In the genomic region with DNA sequence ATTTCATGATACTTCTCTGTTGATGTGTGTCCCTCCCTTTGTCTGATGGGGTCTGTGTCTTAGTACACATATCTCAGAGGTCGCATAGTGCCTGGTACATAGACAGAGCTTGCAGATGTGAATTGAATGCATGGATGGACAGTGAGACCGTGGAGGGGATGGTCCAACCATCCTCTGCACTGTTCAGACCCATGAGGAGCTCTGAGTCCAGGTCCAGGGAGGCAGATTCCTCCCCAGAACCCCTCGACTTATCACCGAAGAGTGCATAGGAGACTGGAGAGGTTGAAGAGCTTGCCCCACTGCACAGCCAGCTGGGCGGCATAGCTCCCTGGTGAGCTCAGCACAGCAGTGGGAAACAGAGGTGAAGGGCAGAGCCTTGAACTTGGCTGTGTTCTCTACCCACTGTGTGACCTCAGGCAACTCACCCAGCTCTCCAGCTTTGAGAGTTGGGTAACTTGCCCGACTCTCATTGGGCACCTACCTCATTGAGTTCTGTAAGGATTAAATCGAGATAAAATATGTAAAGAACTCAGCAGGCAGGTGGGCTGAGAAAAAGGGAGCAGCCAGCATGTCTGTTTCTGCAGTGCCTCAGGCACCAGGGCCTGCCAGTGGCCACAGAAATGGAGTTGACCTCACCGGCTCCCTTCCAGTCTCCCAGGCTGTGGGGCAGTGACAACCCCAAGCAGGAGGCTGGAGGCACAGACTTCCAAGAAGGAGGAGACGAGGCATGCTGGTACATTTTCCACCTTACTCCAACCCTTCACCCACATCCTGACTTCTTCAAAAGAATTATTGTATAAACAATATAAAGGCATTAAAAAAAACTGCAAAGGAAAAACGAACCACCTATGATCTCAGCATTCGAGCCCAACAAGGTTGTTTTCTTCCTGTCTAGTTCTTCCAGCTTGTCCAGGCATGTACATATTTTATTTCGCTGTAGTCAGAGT, we compare ENCODE assay signal across 14 cellular contexts. TPM values are rescaled to one million over a fixed set of nuclear protein-coding genes. Genes with fewer than 3 reads are reported as not detected.
A peak's percentile ranks its signal among the peaks of the same experiment; 100 is the strongest.
DNase-seq lines count a peak whose midpoint lies in the region; ATAC-seq and TF ChIP-seq lines count a peak whose summit lies in the region.
"Had no signal": no experiment of that assay in that cellular context is flagged by ENCODE, and none has a peak within 500 bp of the region (broad histone marks: within the 10 kb centered on the region; RNA-seq: fewer than 3 reads in every experiment).

No MANE protein-coding gene starts in this region.

- H3K9me3 Mint-ChIP-seq in neural progenitor cell = no peaks in the 10 kb centered on the region
- H3K9me3 Mint-ChIP-seq in CD8-positive, alpha-beta memory T cell = no peaks in the 10 kb centered on the region
- H3K9me3 Mint-ChIP-seq: nephron had no signal

- H3K36me3 Mint-ChIP-seq in neural progenitor cell = no peaks in the 10 kb centered on the region
- no peaks in the 10 kb centered on the region for H3K36me3 Mint-ChIP-seq in CD8-positive, alpha-beta memory T cell

- H3K4me1 ChIP-seq in PC-9 (replicated peaks; ENCODE audit: insufficient read depth) = peaks cover 67% of the 10 kb centered on the region
- peaks cover 4% of the 10 kb centered on the region for H3K4me1 ChIP-seq in prostate gland (replicated peaks)
- H3K4me1 ChIP-seq in neural progenitor cell = no peaks in the 10 kb centered on the region
- H3K4me1 ChIP-seq in CD8-positive, alpha-beta memory T cell (ENCODE audit: insufficient read depth, low read length) = no peaks in the 10 kb centered on the region
- H3K4me1 ChIP-seq: thyroid gland had no signal

- H3K4me1 Mint-ChIP-seq in neural progenitor cell = peaks cover 5% of the 10 kb centered on the region
- peaks cover 0 to 2% (median 0%) of the 10 kb centered on the region in 3 donors for H3K4me1 Mint-ChIP-seq in CD8-positive, alpha-beta memory T cell

- TF ChIP-seq POLR2A in prostate gland (IDR thresholded peaks at IDR 0.05) = no peak

- POLR2A ChIA-PET in PC-9 (lab: Charles Lee; ENCODE audit: unreplicated experiment) = interaction anchor here (0.5 to 1.0 kb wide), 8 partner anchors 9 to 330 kb away, joined by 3 to 10 read pairs (median 4); no protein-coding TSS in a partner anchor
- POLR2A ChIA-PET in CD8-positive, alpha-beta memory T cell (lab: Charles Lee) = no interaction called here

- H3K4me3 ChIP-seq in PC-9 (peak overlapping the region; percentile 15; the same call in 1 of the 2 replicates), prostate gland (no peak overlapping the region), neural progenitor cell (no peak overlapping the region)
- no peak overlapping the region for H3K4me3 ChIP-seq in CD8-positive, alpha-beta memory T cell (ENCODE audit: low read length)
- H3K4me3 ChIP-seq: thyroid gland had no signal

- no peaks in the 10 kb centered on the region for H3K36me3 ChIP-seq in PC-9 (ENCODE audit: low read depth)
- no peaks in the 10 kb centered on the region for H3K36me3 ChIP-seq in prostate gland
- no peaks in the 10 kb centered on the region for H3K36me3 ChIP-seq in neural progenitor cell
- H3K36me3 ChIP-seq in CD8-positive, alpha-beta memory T cell (ENCODE audit: insufficient read depth, low read length) = no peaks in the 10 kb centered on the region
- H3K36me3 ChIP-seq: thyroid gland had no signal

- H3K9ac ChIP-seq in neural progenitor cell = no peak overlapping the region

- peak; percentile 74 to 83 for ATAC-seq in left cardiac atrium
- ATAC-seq in GM21526 (IDR thresholded peaks at IDR 0.05; ENCODE audit: low FRiP score, unreplicated experiment) = no peak
- ATAC-seq: T-helper 17 cell had no signal

- no peaks in the 10 kb centered on the region for H3K9me2 ChIP-seq in PC-9 (ENCODE audit: insufficient read depth)

- peaks cover 8% of the 10 kb centered on the region for H3K27me3 Mint-ChIP-seq in neural progenitor cell (ENCODE audit: insufficient read depth, low read depth)
- H3K27me3 Mint-ChIP-seq in CD8-positive, alpha-beta memory T cell = peaks cover 0 to 1% of the 10 kb centered on the region in 2 donors
- H3K27me3 Mint-ChIP-seq: T-helper 17 cell had no signal

- no peak overlapping the region for H3K27ac Mint-ChIP-seq in neural progenitor cell
- peak overlapping the region in 1 of 8 donors; percentile 57 for H3K27ac Mint-ChIP-seq in CD8-positive, alpha-beta memory T cell
- H3K27ac Mint-ChIP-seq: T-helper 17 cell had no signal

- H3K79me2 ChIP-seq in PC-9 (ENCODE audit: low read depth) (no peaks in the 10 kb centered on the region), neural progenitor cell (ENCODE audit: low read depth) (no peaks in the 10 kb centered on the region)

- peak overlapping the region; percentile 85 for H3K27ac ChIP-seq in PC-9
- peak overlapping the region; percentile 41 to 77 for H3K27ac ChIP-seq in prostate gland
- H3K27ac ChIP-seq in neural progenitor cell = no peak overlapping the region
- no peak overlapping the region for H3K27ac ChIP-seq in CD8-positive, alpha-beta memory T cell (ENCODE audit: low read depth, low read length)
- H3K27ac ChIP-seq: thyroid gland had no signal

- peak; percentile 0 for TF ChIP-seq CTCF in GM13977 (IDR thresholded peaks at IDR 0.05; ENCODE audit: extremely low read depth, insufficient read depth, missing control alignments)
- TF ChIP-seq CTCF in PC-9 (conservative IDR thresholded peaks at IDR 0.05) = no peak
- no peak for TF ChIP-seq CTCF in prostate gland (IDR thresholded peaks at IDR 0.05)
- TF ChIP-seq CTCF in neural progenitor cell (IDR thresholded peaks at IDR 0.05) = no peak

- no peaks in the 10 kb centered on the region for H4K20me1 ChIP-seq in PC-9 (ENCODE audit: insufficient read depth)
- no peaks in the 10 kb centered on the region for H4K20me1 ChIP-seq in neural progenitor cell (ENCODE audit: low read depth)

- BruUV-seq in PC-9 (replicated peaks; lab: Mats Ljungman, UMichigan) = no TSS peak

- H3K9me3 ChIP-seq in PC-9 (ENCODE audit: insufficient read depth, low read depth) = no peaks in the 10 kb centered on the region
- H3K9me3 ChIP-seq in prostate gland = no peaks in the 10 kb centered on the region
- no peaks in the 10 kb centered on the region for H3K9me3 ChIP-seq in neural progenitor cell (ENCODE audit: low read depth)
- H3K9me3 ChIP-seq in CD8-positive, alpha-beta memory T cell (ENCODE audit: low read length) = no peaks in the 10 kb centered on the region
- H3K9me3 ChIP-seq: thyroid gland had no signal

- WGBS in prostate gland = 52% methylated on average over 12 of the region's 12 CpGs

- H2AFZ ChIP-seq in PC-9 (0 out of 2 replicates have a peak overlapping the region, but pooled peaks have one; percentile 6), neural progenitor cell (replicated peaks) (no peak overlapping the region)

- H3K4me3 Mint-ChIP-seq in neural progenitor cell = no peak overlapping the region
- H3K4me3 Mint-ChIP-seq in CD8-positive, alpha-beta memory T cell = no peak overlapping the region
- H3K4me3 Mint-ChIP-seq: nephron, T-helper 17 cell had no signal

- intact Hi-C loops in PC-9 (cut with micrococcal nuclease; ENCODE audit: unreplicated experiment) = loop anchor here (1.0 to 5.0 kb wide), 3 partner anchors 28 to 201 kb away; a partner anchor contains a TSS
- intact Hi-C loops in left cardiac atrium (cut with DNase I) = no loop called here
- intact Hi-C loops in prostate gland (cut with DNase I) = no loop called here

- H3K4me2 ChIP-seq in PC-9 (peak overlapping the region; percentile 75), neural progenitor cell (no peak overlapping the region)

- in situ Hi-C loops in GM13977 (cut with MboI; ENCODE audit: low pct_unique_long_range_greater_than_20kb, low sequenced_read_pairs, unreplicated experiment) = no loop called here

- DNase-seq in GM13977 (ENCODE audit: low spot score) (no peak), PC-9 (peak; percentile 90 to 99), left cardiac atrium (no peak), prostate gland (ENCODE audit: low spot score) (peak; percentile 72), neural progenitor cell (ENCODE audit: low spot score) (no peak), NCI-H2081 (lab: John Stamatoyannopoulos, UW) (no peak)
- DNase-seq in CD8-positive, alpha-beta memory T cell = no peak
- DNase-seq: KBM-7; NCI-H69; stimulated activated CD4-positive, alpha-beta T cell treated with anti-CD3 and anti-CD28 coated beads, Interleukin-4, amount 100 ng/mL, for 24 hours; T-helper 17 cell; thyroid gland had no signal

- H3F3A ChIP-seq in PC-9 (ENCODE audit: insufficient read depth, low read depth) = peaks cover 55% of the 10 kb centered on the region
- H3F3A ChIP-seq in neural progenitor cell (ENCODE audit: low read depth) = no peaks in the 10 kb centered on the region

- CTCF ChIA-PET in PC-9 (lab: Charles Lee) = interaction anchor here (0.9 to 1.4 kb wide), 3 partner anchors 9 to 28 kb away, joined by 3 to 5 read pairs (median 3); no protein-coding TSS in a partner anchor
- CTCF ChIA-PET in CD8-positive, alpha-beta memory T cell (lab: Charles Lee) = interaction anchor here (1.1 kb wide), 2 partner anchors 9 to 62 kb away, joined by 3 to 4 read pairs; no protein-coding TSS in a partner anchor

- H3K27me3 ChIP-seq in PC-9 (ENCODE audit: insufficient read depth, low read depth) (no peaks in the 10 kb centered on the region), prostate gland (replicated peaks; ENCODE audit: insufficient read depth) (no peaks in the 10 kb centered on the region), neural progenitor cell (no peaks in the 10 kb centered on the region)
- H3K27me3 ChIP-seq in CD8-positive, alpha-beta memory T cell (ENCODE audit: insufficient read depth, low read length, poor library complexity, severe bottlenecking) = no peaks in the 10 kb centered on the region
- H3K27me3 ChIP-seq: thyroid gland had no signal

RNA-seq across cellular contexts. Expression of a gene that starts 54.1 kb away (rescaled TPM):
- 134 and 195 TPM in 2 replicates for total RNA-seq in PC-9 (2021)
- 100 to 1,000 TPM in 1 of 2 donors, 10 to 100 TPM in 1; 63.7 to 256 TPM for total RNA-seq in left cardiac atrium
- total RNA-seq in prostate gland = 10 to 100 TPM; 33.8 to 68.1 TPM
- 60.0 and 87.7 TPM in 2 replicates for total RNA-seq in neural progenitor cell (ENCODE audit: low replicate concordance)
- 100 to 1,000 TPM; 669 to 687 TPM for total RNA-seq in CD8-positive, alpha-beta memory T cell
- polyA plus RNA-seq in CD8-positive, alpha-beta memory T cell = 15.9 TPM

Comparison
In these comparisons a context has a peak if more than half of its experiments do, and no peak if none do; other contexts are left out.
1. DNase-seq: peak in PC-9 (2 of 2) and prostate gland (single experiment); none in GM13977 (single experiment), left cardiac atrium (single experiment), neural progenitor cell (single experiment), CD8-positive, alpha-beta memory T cell (0 of 5) and NCI-H2081 (0 of 2).
2. H3K27ac ChIP-seq: peak in PC-9 (single experiment) and prostate gland (2 of 2); none in neural progenitor cell (single experiment) and CD8-positive, alpha-beta memory T cell (single experiment).